Comparison of ENCODE assay signal across 11 cellular contexts in the genomic region with DNA sequence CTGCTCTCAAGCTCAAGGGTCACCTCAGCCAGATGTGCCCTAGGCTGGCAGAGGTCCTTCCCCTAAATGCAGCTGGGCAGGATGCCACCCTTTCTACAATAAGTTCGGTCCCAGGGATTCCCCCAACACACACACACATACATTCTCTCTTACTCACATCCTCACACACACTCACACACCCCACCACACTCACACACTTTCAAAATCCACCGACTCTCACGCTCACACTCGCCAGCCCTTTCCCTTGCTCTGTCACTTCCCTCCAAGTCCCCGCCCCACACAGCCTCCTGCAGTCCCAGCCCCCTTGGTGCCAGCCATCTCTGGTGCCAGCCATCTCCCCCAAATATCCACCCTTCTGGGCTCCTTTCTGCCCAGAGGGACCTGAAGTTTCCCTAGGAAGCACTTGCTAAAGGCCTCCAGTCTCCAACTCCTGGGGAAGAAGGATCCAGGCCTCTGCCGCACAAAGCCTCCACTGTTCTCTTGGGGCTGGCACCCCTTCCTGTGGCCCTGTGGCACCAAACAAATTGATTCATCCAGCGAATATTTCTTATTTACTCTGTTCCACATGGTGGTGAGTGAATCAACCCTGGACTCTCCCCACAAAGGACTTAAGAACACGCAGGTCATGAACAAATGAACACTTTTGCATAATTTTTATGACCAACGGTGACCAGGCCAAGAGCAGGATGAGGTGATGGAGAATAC. TPM values are rescaled to one million over a fixed set of nuclear protein-coding genes. Genes with fewer than 3 reads are reported as not detected.
DNase-seq lines count a peak whose midpoint lies in the region; ATAC-seq and TF ChIP-seq lines count a peak whose summit lies in the region.
"Had no signal": no experiment of that assay in that cellular context is flagged by ENCODE, and none has a peak within 500 bp of the region (broad histone marks: within the 10 kb centered on the region; RNA-seq: fewer than 3 reads in every experiment).

No MANE protein-coding gene starts in this region.

- H3K36me3 Mint-ChIP-seq in activated naive CD4-positive, alpha-beta T cell treated with anti-CD3 and anti-CD28 coated beads, Interleukin-2, amount 50 U/mL, for 24 hours: peaks cover 2% of the 10 kb centered on the region
- H3K36me3 Mint-ChIP-seq in activated B cell treated with CpG ODN at 0.5 μM for 24 hours (ENCODE audit: low read depth): peaks cover 5% of the 10 kb centered on the region

- ATAC-seq in activated B cell treated with CpG ODN at 0.5 μM for 24 hours (ENCODE audit: low read depth) (no peak), HG03520 (IDR thresholded peaks at IDR 0.05; ENCODE audit: unreplicated experiment) (no peak), HG03159 (IDR thresholded peaks at IDR 0.05; ENCODE audit: unreplicated experiment) (no peak)

- H3K27ac ChIP-seq in A673 (ENCODE audit: low read depth, low read length, poor library complexity, severe bottlenecking): no peak overlapping the region
- H3K27ac ChIP-seq: PC-9 had no signal

- no peaks in the 10 kb centered on the region for H3K27me3 Mint-ChIP-seq in activated naive CD4-positive, alpha-beta T cell treated with anti-CD3 and anti-CD28 coated beads, Interleukin-2, amount 50 U/mL, for 24 hours
- no peaks in the 10 kb centered on the region for H3K27me3 Mint-ChIP-seq in activated B cell treated with CpG ODN at 0.5 μM for 24 hours
- H3K27me3 Mint-ChIP-seq: type B pancreatic cell had no signal

- DNase-seq in activated naive CD4-positive, alpha-beta T cell treated with Interleukin-2 at 50 U/mL for 16 hours: no peak
- DNase-seq in activated B cell treated with CpG ODN at 0.5 μM for 24 hours: no peak
- peak; percentile 57 for DNase-seq in foreskin melanocyte
- DNase-seq in superior temporal gyrus (ENCODE audit: extremely low spot score): peak; percentile 60
- DNase-seq in A673 (ENCODE audit: low spot score): no peak
- DNase-seq: NCI-H226, PC-9 had no signal

- H3K4me1 Mint-ChIP-seq in activated naive CD4-positive, alpha-beta T cell treated with anti-CD3 and anti-CD28 coated beads, Interleukin-2, amount 50 U/mL, for 24 hours: peaks cover 16% of the 10 kb centered on the region
- H3K4me1 Mint-ChIP-seq in activated B cell treated with CpG ODN at 0.5 μM for 24 hours: peaks cover 22% of the 10 kb centered on the region

- TF ChIP-seq CTCF in activated B cell treated with CpG ODN at 0.5 μM for 24 hours (IDR thresholded peaks at IDR 0.05) (no peak), A673 (conservative IDR thresholded peaks at IDR 0.05; ENCODE audit: low read depth, low read length) (no peak)

- no peaks in the 10 kb centered on the region for H3K9me3 Mint-ChIP-seq in activated naive CD4-positive, alpha-beta T cell treated with anti-CD3 and anti-CD28 coated beads, Interleukin-2, amount 50 U/mL, for 24 hours
- H3K9me3 Mint-ChIP-seq in activated B cell treated with CpG ODN at 0.5 μM for 24 hours: no peaks in the 10 kb centered on the region
- H3K9me3 Mint-ChIP-seq: type B pancreatic cell had no signal

- intact Hi-C loops in activated B cell treated with CpG ODN at 0.5 μM for 24 hours (cut with micrococcal nuclease): loop anchor here (5.0 kb wide), 2 partner anchors 137 to 397 kb away; no protein-coding TSS in a partner anchor
- intact Hi-C loops in A673 (cut with micrococcal nuclease; ENCODE audit: unreplicated experiment): no loop called here

- H3K9me3 ChIP-seq in A673 (ENCODE audit: low read depth, low read length, poor library complexity, severe bottlenecking): no peaks in the 10 kb centered on the region

- CTCF ChIA-PET in activated B cell treated with CpG ODN at 0.5 μM for 24 hours (lab: Charles Lee): interaction anchor here (0.9 kb wide), 1 partner anchor 21 kb away, joined by 3 read pairs; no protein-coding TSS in a partner anchor
- CTCF ChIA-PET in A673 (lab: Charles Lee): interaction anchor here (0.6 kb wide), 1 partner anchor 138 kb away, joined by 3 read pairs; no protein-coding TSS in a partner anchor

- H3K27me3 ChIP-seq in A673 (replicated peaks; ENCODE audit: insufficient read depth, low read depth, low read length, poor library complexity): no peaks in the 10 kb centered on the region

- H3K4me1 ChIP-seq in A673 (ENCODE audit: insufficient read depth, low read length, poor library complexity, severe bottlenecking): no peaks in the 10 kb centered on the region

- no peak overlapping the region for H3K4me3 Mint-ChIP-seq in activated naive CD4-positive, alpha-beta T cell treated with anti-CD3 and anti-CD28 coated beads, Interleukin-2, amount 50 U/mL, for 24 hours
- no peak overlapping the region for H3K4me3 Mint-ChIP-seq in activated B cell treated with CpG ODN at 0.5 μM for 24 hours
- H3K4me3 Mint-ChIP-seq: type B pancreatic cell had no signal

- POLR2A ChIA-PET in activated B cell treated with CpG ODN at 0.5 μM for 24 hours (lab: Charles Lee): no interaction called here
- POLR2A ChIA-PET in A673 (lab: Charles Lee; ENCODE audit: low non-redundant PET): no interaction called here

- H3K27ac Mint-ChIP-seq in activated naive CD4-positive, alpha-beta T cell treated with anti-CD3 and anti-CD28 coated beads, Interleukin-2, amount 50 U/mL, for 24 hours: peak overlapping the region; percentile 33
- peak overlapping the region; percentile 27 for H3K27ac Mint-ChIP-seq in activated B cell treated with CpG ODN at 0.5 μM for 24 hours
- H3K27ac Mint-ChIP-seq: type B pancreatic cell had no signal

- no peaks in the 10 kb centered on the region for H3K36me3 ChIP-seq in A673 (ENCODE audit: insufficient read depth, low read length, poor library complexity, severe bottlenecking)

- BruUV-seq in A673 (replicated peaks; lab: Mats Ljungman, UMichigan): no TSS peak

- H3K4me3 ChIP-seq in A673 (ENCODE audit: low read depth, low read length, poor library complexity, severe bottlenecking): no peak overlapping the region
- H3K4me3 ChIP-seq: PC-9 had no signal

RNA-seq across cellular contexts. Expression of gene USP36, which starts 3.8 kb away (rescaled TPM):
- total RNA-seq in activated B cell treated with CpG ODN at 0.5 μM for 24 hours (93.8 and 107 TPM in 2 replicates), A673 (2021) (58.4 and 74.9 TPM in 2 replicates)

RNA-seq across cellular contexts. Expression of gene CEP295NL, which starts 58.5 kb away (rescaled TPM):
- total RNA-seq in activated B cell treated with CpG ODN at 0.5 μM for 24 hours (0.46 and 0.55 TPM in 2 replicates), A673 (2021) (1.5 TPM in 2 replicates)

Comparison
In these comparisons a context has a peak if more than half of its experiments do, and no peak if none do; other contexts are left out.
1. DNase-seq: peak in foreskin melanocyte (single experiment) and superior temporal gyrus (single experiment); none in activated naive CD4-positive, alpha-beta T cell treated with Interleukin-2 at 50 U/mL for 16 hours (single experiment), activated B cell treated with CpG ODN at 0.5 μM for 24 hours (single experiment) and A673 (single experiment).